Comparison of ENCODE assay signal across 1 cellular context in the genomic region with DNA sequence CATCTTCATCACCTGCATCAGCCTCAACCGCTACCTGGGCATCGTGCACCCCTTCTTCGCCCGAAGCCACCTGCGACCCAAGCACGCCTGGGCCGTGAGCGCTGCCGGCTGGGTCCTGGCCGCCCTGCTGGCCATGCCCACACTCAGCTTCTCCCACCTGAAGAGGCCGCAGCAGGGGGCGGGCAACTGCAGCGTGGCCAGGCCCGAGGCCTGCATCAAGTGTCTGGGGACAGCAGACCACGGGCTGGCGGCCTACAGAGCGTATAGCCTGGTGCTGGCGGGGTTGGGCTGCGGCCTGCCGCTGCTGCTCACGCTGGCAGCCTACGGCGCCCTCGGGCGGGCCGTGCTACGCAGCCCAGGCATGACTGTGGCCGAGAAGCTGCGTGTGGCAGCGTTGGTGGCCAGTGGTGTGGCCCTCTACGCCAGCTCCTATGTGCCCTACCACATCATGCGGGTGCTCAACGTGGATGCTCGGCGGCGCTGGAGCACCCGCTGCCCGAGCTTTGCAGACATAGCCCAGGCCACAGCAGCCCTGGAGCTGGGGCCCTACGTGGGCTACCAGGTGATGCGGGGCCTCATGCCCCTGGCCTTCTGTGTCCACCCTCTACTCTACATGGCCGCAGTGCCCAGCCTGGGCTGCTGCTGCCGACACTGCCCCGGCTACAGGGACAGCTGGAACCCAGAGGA.
TF ChIP-seq lines count a peak whose summit lies in the region.

No MANE protein-coding gene starts in this region.

TF ChIP-seq in GM23338, 12 proteins besides CTCF, POLR2A, EP300 and RAD21 (continued from another document):
- TF ChIP-seq EZH2phosphoT487 (IDR thresholded peaks at IDR 0.05; ENCODE audit: unreplicated experiment): no peak
- TF ChIP-seq ZNF114 (CRISPR knock-in tag; IDR thresholded peaks at IDR 0.05): no peak
- TF ChIP-seq EZH2 (IDR thresholded peaks at IDR 0.05; ENCODE audit: low read depth, unreplicated experiment): no peak
- TF ChIP-seq ZNF331 (CRISPR knock-in tag; IDR thresholded peaks at IDR 0.05; ENCODE audit: low read depth): no peak
